Comparison of ENCODE assay signal across 18 cellular contexts in the genomic region with DNA sequence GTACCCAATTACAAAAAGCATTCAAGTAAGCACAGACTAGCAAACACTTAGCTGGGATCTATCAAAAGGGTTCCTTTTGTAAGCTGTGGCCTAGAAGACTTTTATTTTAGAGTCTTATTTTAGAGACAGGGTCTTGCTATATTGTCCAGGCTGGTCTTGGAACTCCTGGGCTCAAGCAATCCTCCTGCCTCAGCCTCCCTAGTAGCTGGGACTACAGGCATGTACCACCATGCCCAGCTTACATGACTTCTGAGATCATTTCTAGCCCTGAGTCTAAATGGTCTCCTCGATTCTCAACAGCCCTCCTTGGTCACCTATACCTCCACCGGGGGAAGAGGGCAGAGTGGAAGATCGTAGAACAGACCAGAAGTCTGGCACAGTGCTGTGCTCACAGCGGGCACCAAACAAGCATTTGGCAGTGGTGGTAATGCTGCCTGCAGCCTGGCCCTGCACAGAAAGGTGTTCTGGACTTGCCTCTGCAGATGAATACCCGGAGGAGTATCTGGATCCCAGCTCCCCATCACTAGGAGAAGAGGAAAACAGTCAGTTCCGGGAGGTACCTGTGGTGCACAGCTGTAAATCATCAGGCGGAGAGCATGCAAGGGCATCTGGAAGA. TPM values are rescaled to one million over a fixed set of nuclear protein-coding genes. Genes with fewer than 3 reads are reported as not detected.
DNase-seq lines count a peak whose midpoint lies in the region; ATAC-seq and TF ChIP-seq lines count a peak whose summit lies in the region.
"Had no signal": no experiment of that assay in that cellular context is flagged by ENCODE, and none has a peak within 500 bp of the region (broad histone marks: within the 10 kb centered on the region; RNA-seq: fewer than 3 reads in every experiment).

No MANE protein-coding gene starts in this region.

- no TSS peak for BruUV-seq in Caco-2 (replicated peaks; lab: Mats Ljungman, UMichigan)

- intact Hi-C loops in Caco-2 (cut with micrococcal nuclease; ENCODE audit: unreplicated experiment) = no loop called here
- intact Hi-C loops in activated T-helper 1 cell treated with anti-CD3 and anti-CD28 coated beads, Interleukin-12 subunit alpha, Interleukin-12 subunit beta, Interleukin-2, Interleukin-4 antibody, amounts not matched to agents 30 ng/mL and 10 ng/mL and 1 ng/mL, durations not matched to agents 14 hours and 24 hours and 36 hours (cut with micrococcal nuclease) = no loop called here

- peaks cover 5% of the 10 kb centered on the region for H3K36me3 ChIP-seq in Caco-2 (ENCODE audit: control insufficient read depth, insufficient read depth, low read length)

- peaks cover 4% of the 10 kb centered on the region; the same call in 1 of the 2 replicates for H3K4me1 ChIP-seq in Caco-2

- H3K27me3 ChIP-seq in Caco-2 (replicated peaks; ENCODE audit: control insufficient read depth, insufficient read depth, low read length) = no peaks in the 10 kb centered on the region

- H3K4me3 Mint-ChIP-seq in activated CD4-positive, alpha-beta T cell treated with anti-CD3 and anti-CD28 coated beads, Interleukin-2, amount 10 ng/mL, durations not matched to agents 7 days and 5 days = peak overlapping the region; percentile 78
- peak overlapping the region; percentile 99 for H3K4me3 Mint-ChIP-seq in Caco-2 (ENCODE audit: unreplicated experiment)
- H3K4me3 Mint-ChIP-seq in activated T-helper 1 cell treated with anti-CD3 and anti-CD28 coated beads, Interleukin-12 subunit alpha, Interleukin-12 subunit beta, Interleukin-2, Interleukin-4 antibody, amounts not matched to agents 30 ng/mL and 10 ng/mL and 1 ng/mL, durations not matched to agents 14 hours and 24 hours and 36 hours = peak overlapping the region; percentile 92
- H3K4me3 Mint-ChIP-seq in nephron = peak overlapping the region; percentile 87 to 98 (median 94)

- no peaks in the 10 kb centered on the region for H3K27me3 Mint-ChIP-seq in activated CD4-positive, alpha-beta T cell treated with anti-CD3 and anti-CD28 coated beads, Interleukin-2, amount 10 ng/mL, durations not matched to agents 7 days and 5 days
- H3K27me3 Mint-ChIP-seq in Caco-2 (ENCODE audit: insufficient read depth, unreplicated experiment) (no peaks in the 10 kb centered on the region), nephron (ENCODE audit: low read depth) (peaks cover 3% of the 10 kb centered on the region)
- H3K27me3 Mint-ChIP-seq in activated T-helper 1 cell treated with anti-CD3 and anti-CD28 coated beads, Interleukin-12 subunit alpha, Interleukin-12 subunit beta, Interleukin-2, Interleukin-4 antibody, amounts not matched to agents 30 ng/mL and 10 ng/mL and 1 ng/mL, durations not matched to agents 14 hours and 24 hours and 36 hours (ENCODE audit: insufficient read depth) = no peaks in the 10 kb centered on the region

- POLR2A ChIA-PET in activated CD4-positive, alpha-beta T cell treated with anti-CD3 and anti-CD28 coated beads, Interleukin-2, amount 10 ng/mL, durations not matched to agents 7 days and 5 days (lab: Charles Lee) = no interaction called here
- POLR2A ChIA-PET in Caco-2 (lab: Charles Lee) = no interaction called here

- CTCF ChIA-PET in activated CD4-positive, alpha-beta T cell treated with anti-CD3 and anti-CD28 coated beads, Interleukin-2, amount 10 ng/mL, durations not matched to agents 7 days and 5 days (lab: Charles Lee) = interaction anchor here (1.0 to 1.9 kb wide), 7 partner anchors 17 to 283 kb away, joined by 3 to 4 read pairs (median 3); a partner anchor contains a TSS
- CTCF ChIA-PET in Caco-2 (lab: Charles Lee) = interaction anchor here (1.1 kb wide), 1 partner anchor 46 kb away, joined by 4 read pairs; no protein-coding TSS in a partner anchor

- H3K36me3 Mint-ChIP-seq in activated CD4-positive, alpha-beta T cell treated with anti-CD3 and anti-CD28 coated beads, Interleukin-2, amount 10 ng/mL, durations not matched to agents 7 days and 5 days (ENCODE audit: low read depth) = peaks cover 30% of the 10 kb centered on the region
- peaks cover 74% of the 10 kb centered on the region for H3K36me3 Mint-ChIP-seq in Caco-2 (ENCODE audit: insufficient read depth, unreplicated experiment)
- H3K36me3 Mint-ChIP-seq in activated T-helper 1 cell treated with anti-CD3 and anti-CD28 coated beads, Interleukin-12 subunit alpha, Interleukin-12 subunit beta, Interleukin-2, Interleukin-4 antibody, amounts not matched to agents 30 ng/mL and 10 ng/mL and 1 ng/mL, durations not matched to agents 14 hours and 24 hours and 36 hours (ENCODE audit: low read depth) = peaks cover 34% of the 10 kb centered on the region
- peaks cover 52% of the 10 kb centered on the region for H3K36me3 Mint-ChIP-seq in nephron (ENCODE audit: low read depth)

- DNase-seq in activated CD4-positive, alpha-beta T cell treated with anti-CD3 and anti-CD28 coated beads, Interleukin-2, amount 10 ng/mL, durations not matched to agents 7 days and 5 days = no peak
- no peak for DNase-seq in activated CD4-positive, alpha-beta T cell treated with anti-CD3 and anti-CD28 coated beads, Interleukin-2, amount 50 U/mL, for 1 hour
- no peak for DNase-seq in Caco-2
- no peak for DNase-seq in activated T-helper 1 cell treated with anti-CD3 and anti-CD28 coated beads, Interleukin-12 subunit alpha, Interleukin-12 subunit beta, Interleukin-2, Interleukin-4 antibody, amounts not matched to agents 30 ng/mL and 10 ng/mL and 1 ng/mL, durations not matched to agents 14 hours and 24 hours and 36 hours (ENCODE audit: low spot score)
- DNase-seq: ACHN; activated CD4-positive, alpha-beta T cell treated with anti-CD3 and anti-CD28 coated beads, Interleukin-2, amount 50 U/mL, for 48 hours; cortex of kidney; DMS 273 treated with DMSO at 0.1 percent for 48 hours; hypothalamus; NCI-H2029; NCI-H82; RPMI8226; stimulated activated CD4-positive, alpha-beta T cell treated with anti-CD3 and anti-CD28 coated beads, Interleukin-12 subunit alpha, Interleukin-12 subunit beta, amount 100 ng/mL, for 4 hours had no signal

- peaks cover 52% of the 10 kb centered on the region for H3K4me1 Mint-ChIP-seq in activated CD4-positive, alpha-beta T cell treated with anti-CD3 and anti-CD28 coated beads, Interleukin-2, amount 10 ng/mL, durations not matched to agents 7 days and 5 days
- H3K4me1 Mint-ChIP-seq in Caco-2 (ENCODE audit: low read depth, unreplicated experiment) (no peaks in the 10 kb centered on the region), nephron (peaks cover 23% of the 10 kb centered on the region)
- H3K4me1 Mint-ChIP-seq in activated T-helper 1 cell treated with anti-CD3 and anti-CD28 coated beads, Interleukin-12 subunit alpha, Interleukin-12 subunit beta, Interleukin-2, Interleukin-4 antibody, amounts not matched to agents 30 ng/mL and 10 ng/mL and 1 ng/mL, durations not matched to agents 14 hours and 24 hours and 36 hours (ENCODE audit: low read depth) = peaks cover 55% of the 10 kb centered on the region

- ATAC-seq in HG03025 (IDR thresholded peaks at IDR 0.05; ENCODE audit: low FRiP score, unreplicated experiment) (no peak), HG03045 (IDR thresholded peaks at IDR 0.05; ENCODE audit: unreplicated experiment) (no peak), GM19397 (IDR thresholded peaks at IDR 0.05; ENCODE audit: unreplicated experiment) (no peak)

- peak overlapping the region; percentile 43 for H3K27ac Mint-ChIP-seq in activated CD4-positive, alpha-beta T cell treated with anti-CD3 and anti-CD28 coated beads, Interleukin-2, amount 10 ng/mL, durations not matched to agents 7 days and 5 days
- H3K27ac Mint-ChIP-seq in Caco-2 (ENCODE audit: unreplicated experiment) (no peak overlapping the region), nephron (peak overlapping the region; percentile 96 to 97 (median 96))
- H3K27ac Mint-ChIP-seq in activated T-helper 1 cell treated with anti-CD3 and anti-CD28 coated beads, Interleukin-12 subunit alpha, Interleukin-12 subunit beta, Interleukin-2, Interleukin-4 antibody, amounts not matched to agents 30 ng/mL and 10 ng/mL and 1 ng/mL, durations not matched to agents 14 hours and 24 hours and 36 hours = no peak overlapping the region

- H3K9me3 Mint-ChIP-seq in activated CD4-positive, alpha-beta T cell treated with anti-CD3 and anti-CD28 coated beads, Interleukin-2, amount 10 ng/mL, durations not matched to agents 7 days and 5 days = no peaks in the 10 kb centered on the region
- H3K9me3 Mint-ChIP-seq in Caco-2 (ENCODE audit: unreplicated experiment) = no peaks in the 10 kb centered on the region
- H3K9me3 Mint-ChIP-seq in activated T-helper 1 cell treated with anti-CD3 and anti-CD28 coated beads, Interleukin-12 subunit alpha, Interleukin-12 subunit beta, Interleukin-2, Interleukin-4 antibody, amounts not matched to agents 30 ng/mL and 10 ng/mL and 1 ng/mL, durations not matched to agents 14 hours and 24 hours and 36 hours = no peaks in the 10 kb centered on the region
- no peaks in the 10 kb centered on the region for H3K9me3 Mint-ChIP-seq in nephron

- no peak overlapping the region for H3K4me3 ChIP-seq in Caco-2 (ENCODE audit: low read depth, low read length)

- H3K9me3 ChIP-seq in Caco-2 = no peaks in the 10 kb centered on the region
- H3K9me3 ChIP-seq: HAP-1 had no signal

- TF ChIP-seq CTCF in Caco-2 (IDR thresholded peaks at IDR 0.05; ENCODE audit: insufficient read depth in 1 of 2, low read depth in 1 of 2, low read length in 1 of 2, severe bottlenecking in 1 of 2, unreplicated experiment in 1 of 2) (no peak), nephron (IDR thresholded peaks at IDR 0.05; ENCODE audit: unreplicated experiment in 3 of 3) (no peak)

RNA-seq across cellular contexts. Expression of a gene that starts 2.4 kb away (rescaled TPM):
- total RNA-seq in activated CD4-positive, alpha-beta T cell treated with anti-CD3 and anti-CD28 coated beads, Interleukin-2, amount 10 ng/mL, durations not matched to agents 7 days and 5 days = 10 to 100 TPM; 65.8 to 68.2 TPM
- total RNA-seq in Caco-2 (2022) = 73.7 and 75.4 TPM in 2 replicates
- total RNA-seq in activated T-helper 1 cell treated with anti-CD3 and anti-CD28 coated beads, Interleukin-12 subunit alpha, Interleukin-12 subunit beta, Interleukin-2, Interleukin-4 antibody, amounts not matched to agents 30 ng/mL and 10 ng/mL and 1 ng/mL, durations not matched to agents 14 hours and 24 hours and 36 hours = 72.6 and 73.2 TPM in 2 replicates

RNA-seq across cellular contexts. Expression of a gene that starts 14.5 kb away (rescaled TPM):
- total RNA-seq in activated CD4-positive, alpha-beta T cell treated with anti-CD3 and anti-CD28 coated beads, Interleukin-2, amount 10 ng/mL, durations not matched to agents 7 days and 5 days = 10 to 100 TPM; 58.1 to 64.1 TPM
- 29.1 and 32.0 TPM in 2 replicates for total RNA-seq in Caco-2 (2022)
- 57.7 and 62.8 TPM in 2 replicates for total RNA-seq in activated T-helper 1 cell treated with anti-CD3 and anti-CD28 coated beads, Interleukin-12 subunit alpha, Interleukin-12 subunit beta, Interleukin-2, Interleukin-4 antibody, amounts not matched to agents 30 ng/mL and 10 ng/mL and 1 ng/mL, durations not matched to agents 14 hours and 24 hours and 36 hours

RNA-seq across cellular contexts. Expression of a gene that starts 31.1 kb away (rescaled TPM):
- total RNA-seq in activated CD4-positive, alpha-beta T cell treated with anti-CD3 and anti-CD28 coated beads, Interleukin-2, amount 10 ng/mL, durations not matched to agents 7 days and 5 days = 100 to 1,000 TPM; 126 to 128 TPM
- 97.4 and 98.5 TPM in 2 replicates for total RNA-seq in Caco-2 (2022)
- total RNA-seq in activated T-helper 1 cell treated with anti-CD3 and anti-CD28 coated beads, Interleukin-12 subunit alpha, Interleukin-12 subunit beta, Interleukin-2, Interleukin-4 antibody, amounts not matched to agents 30 ng/mL and 10 ng/mL and 1 ng/mL, durations not matched to agents 14 hours and 24 hours and 36 hours = 93.7 and 103 TPM in 2 replicates

RNA-seq across cellular contexts. Expression of a gene that starts 33.6 kb away (rescaled TPM):
- 100 to 1,000 TPM; 236 to 239 TPM for total RNA-seq in activated CD4-positive, alpha-beta T cell treated with anti-CD3 and anti-CD28 coated beads, Interleukin-2, amount 10 ng/mL, durations not matched to agents 7 days and 5 days
- 306 and 318 TPM in 2 replicates for total RNA-seq in Caco-2 (2022)
- total RNA-seq in activated T-helper 1 cell treated with anti-CD3 and anti-CD28 coated beads, Interleukin-12 subunit alpha, Interleukin-12 subunit beta, Interleukin-2, Interleukin-4 antibody, amounts not matched to agents 30 ng/mL and 10 ng/mL and 1 ng/mL, durations not matched to agents 14 hours and 24 hours and 36 hours = 273 and 290 TPM in 2 replicates

RNA-seq across cellular contexts. Expression of a gene that starts 52.3 kb away (rescaled TPM):
- 1 to 10 TPM; 6.4 TPM for total RNA-seq in activated CD4-positive, alpha-beta T cell treated with anti-CD3 and anti-CD28 coated beads, Interleukin-2, amount 10 ng/mL, durations not matched to agents 7 days and 5 days
- 30.1 and 35.3 TPM in 2 replicates for total RNA-seq in Caco-2 (2022)
- total RNA-seq in activated T-helper 1 cell treated with anti-CD3 and anti-CD28 coated beads, Interleukin-12 subunit alpha, Interleukin-12 subunit beta, Interleukin-2, Interleukin-4 antibody, amounts not matched to agents 30 ng/mL and 10 ng/mL and 1 ng/mL, durations not matched to agents 14 hours and 24 hours and 36 hours = 13.3 and 15.3 TPM in 2 replicates

Comparison
In these comparisons a context has a peak if more than half of its experiments do, and no peak if none do; other contexts are left out.
1. H3K27ac Mint-ChIP-seq: peak in activated CD4-positive, alpha-beta T cell treated with anti-CD3 and anti-CD28 coated beads, Interleukin-2, amount 10 ng/mL, durations not matched to agents 7 days and 5 days (single experiment) and nephron (3 of 3); none in Caco-2 (single experiment) and activated T-helper 1 cell treated with anti-CD3 and anti-CD28 coated beads, Interleukin-12 subunit alpha, Interleukin-12 subunit beta, Interleukin-2, Interleukin-4 antibody, amounts not matched to agents 30 ng/mL and 10 ng/mL and 1 ng/mL, durations not matched to agents 14 hours and 24 hours and 36 hours (single experiment).
2. Peak in every context shown above with its lines, with median percentiles within 50 percentile points of each other: H3K4me3 Mint-ChIP-seq.